In genomic region chr4:165725352-165725751, GRCh38 we compare ENCODE assay signal across 37 cellular contexts.
"Had no signal": no experiment of that assay in that cellular context is flagged by ENCODE, and none has a peak within 500 bp of the region (broad histone marks: within the 10 kb centered on the region; RNA-seq: fewer than 3 reads in every experiment).

No MANE protein-coding gene starts in this region.

- H3K27me3 Mint-ChIP-seq: activated B cell treated with CpG ODN at 0.5 μM for 24 hours; activated CD4-positive, alpha-beta memory T cell treated with anti-CD3 and anti-CD28 coated beads for 36 hours; activated CD4-positive, alpha-beta T cell treated with anti-CD3 and anti-CD28 coated beads, Interleukin-2, amount 10 ng/mL, durations not matched to agents 24 days and 14 days; activated CD8-positive, alpha-beta T cell treated with anti-CD3 and anti-CD28 coated beads for 36 hours; activated T-helper 17 cell treated with anti-CD3 and anti-CD28 coated beads, Interleukin-2, amount 50 U/mL, for 72 hours had no signal

- H3K27me3 ChIP-seq: adrenal gland, body of pancreas, brain microvascular endothelial cell, breast epithelium had no signal

- H3K9me3 ChIP-seq: adrenal gland, body of pancreas, breast epithelium had no signal

- H3K4me1 Mint-ChIP-seq: activated B cell treated with CpG ODN at 0.5 μM for 24 hours; activated CD4-positive, alpha-beta T cell treated with anti-CD3 and anti-CD28 coated beads, Interleukin-2, amount 10 ng/mL, durations not matched to agents 24 days and 14 days; activated naive CD8-positive, alpha-beta T cell treated with anti-CD3 and anti-CD28 coated beads for 36 hours; activated T-helper 17 cell treated with anti-CD3 and anti-CD28 coated beads, Interleukin-2, amount 50 U/mL, for 72 hours had no signal

- H3K4me3 Mint-ChIP-seq: activated B cell treated with CpG ODN at 0.5 μM for 24 hours; activated CD4-positive, alpha-beta memory T cell treated with anti-CD3 and anti-CD28 coated beads for 36 hours; activated CD4-positive, alpha-beta T cell treated with anti-CD3 and anti-CD28 coated beads, Interleukin-2, amount 10 ng/mL, durations not matched to agents 24 days and 14 days; activated CD8-positive, alpha-beta T cell treated with anti-CD3 and anti-CD28 coated beads for 36 hours; activated naive CD4-positive, alpha-beta T cell treated with anti-CD3 and anti-CD28 coated beads for 36 hours; activated naive CD8-positive, alpha-beta T cell treated with anti-CD3 and anti-CD28 coated beads for 36 hours; activated T-cell treated with anti-CD3 and anti-CD28 coated beads, Interleukin-2, amount 50 U/mL, for 4 hours; activated T-cell treated with anti-CD3 and anti-CD28 coated beads, Interleukin-2, amount 50 U/mL, for 72 hours; activated T-helper 1 cell treated with anti-CD3 and anti-CD28 coated beads, Interleukin-12 subunit alpha, Interleukin-12 subunit beta, Interleukin-2, Interleukin-4 antibody, amounts not matched to agents 30 ng/mL and 10 ng/mL and 1 ng/mL, durations not matched to agents 14 hours and 24 hours and 36 hours; activated T-helper 17 cell treated with anti-CD3 and anti-CD28 coated beads, Interleukin-2, amount 50 U/mL, for 72 hours; T-helper 1 cell treated with Interleukin-12 subunit alpha and Interleukin-12 subunit beta and Interleukin-4 antibody, amounts not matched to agents 30 μg/mL and 1 μg/mL, for 36 hours; T-helper 2 cell treated with Interferon-gamma antibody and Interleukin-4, amounts not matched to agents 5 μg/mL and 100 μg/mL, for 36 hours had no signal

- ATAC-seq: activated CD8-positive, alpha-beta T cell treated with anti-CD3 and anti-CD28 coated beads for 36 hours; activated naive CD4-positive, alpha-beta T cell treated with anti-CD3 and anti-CD28 coated beads, Interleukin-2, amount 50 U/mL, for 72 hours; activated T-cell treated with anti-CD3 and anti-CD28 coated beads, Interleukin-2, amount 50 U/mL, for 4 hours; activated T-cell treated with anti-CD3 and anti-CD28 coated beads, Interleukin-2, amount 50 U/mL, for 72 hours; activated T-helper 17 cell treated with anti-CD3 and anti-CD28 coated beads, Interleukin-2, amount 50 U/mL, for 72 hours; body of pancreas had no signal

- FAIRE-seq: astrocyte, TTC549 had no signal

- H3K4me3 ChIP-seq: adrenal gland, body of pancreas, breast epithelium had no signal

- H3K9me3 Mint-ChIP-seq: activated B cell treated with CpG ODN at 0.5 μM for 24 hours; activated CD4-positive, alpha-beta memory T cell treated with anti-CD3 and anti-CD28 coated beads for 36 hours; activated CD4-positive, alpha-beta T cell treated with anti-CD3 and anti-CD28 coated beads, Interleukin-2, amount 10 ng/mL, durations not matched to agents 24 days and 14 days; activated CD8-positive, alpha-beta T cell treated with anti-CD3 and anti-CD28 coated beads for 36 hours; activated naive CD4-positive, alpha-beta T cell treated with anti-CD3 and anti-CD28 coated beads for 36 hours; activated naive CD8-positive, alpha-beta T cell treated with anti-CD3 and anti-CD28 coated beads for 36 hours; activated T-cell treated with anti-CD3 and anti-CD28 coated beads, Interleukin-2, amount 50 U/mL, for 4 hours; activated T-helper 1 cell treated with anti-CD3 and anti-CD28 coated beads, Interleukin-12 subunit alpha, Interleukin-12 subunit beta, Interleukin-2, Interleukin-4 antibody, amounts not matched to agents 30 ng/mL and 10 ng/mL and 1 ng/mL, durations not matched to agents 14 hours and 24 hours and 36 hours; activated T-helper 17 cell treated with anti-CD3 and anti-CD28 coated beads, Interleukin-2, amount 50 U/mL, for 72 hours; T-helper 1 cell treated with Interleukin-12 subunit alpha and Interleukin-12 subunit beta and Interleukin-4 antibody, amounts not matched to agents 30 μg/mL and 1 μg/mL, for 36 hours; T-helper 2 cell treated with Interferon-gamma antibody and Interleukin-4, amounts not matched to agents 5 μg/mL and 100 μg/mL, for 36 hours had no signal

- H3K36me3 Mint-ChIP-seq: activated CD4-positive, alpha-beta memory T cell treated with anti-CD3 and anti-CD28 coated beads for 36 hours; activated naive CD4-positive, alpha-beta T cell treated with anti-CD3 and anti-CD28 coated beads, Interleukin-2, amount 50 U/mL, for 72 hours; activated naive CD8-positive, alpha-beta T cell treated with anti-CD3 and anti-CD28 coated beads for 36 hours had no signal

- H3K36me3 ChIP-seq: adrenal gland, brain microvascular endothelial cell, breast epithelium had no signal

- H3K4me1 ChIP-seq: adrenal gland, breast epithelium had no signal

- DNase-seq: activated B cell treated with CpG ODN at 0.5 μM for 24 hours; activated CD4-positive, alpha-beta memory T cell treated with anti-CD3 and anti-CD28 coated beads for 36 hours; activated CD4-positive, alpha-beta T cell treated with anti-CD3 and anti-CD28 coated beads for 4 hours; activated CD4-positive, alpha-beta T cell treated with anti-CD3 and anti-CD28 coated beads, Interleukin-2, amount 10 ng/mL, durations not matched to agents 24 days and 14 days; activated CD4-positive, alpha-beta T cell treated with anti-CD3 and anti-CD28 coated beads, Interleukin-2, amount 50 U/mL, for 1 hour; activated CD4-positive, alpha-beta T cell treated with anti-CD3 and anti-CD28 coated beads, Interleukin-2, amount 50 U/mL, for 4 hours; activated CD4-positive, CD25-positive, alpha-beta regulatory T cell treated with anti-CD3 and anti-CD28 coated beads, Interleukin-2, amount 50 U/mL, for 72 hours; activated CD8-positive, alpha-beta memory T cell treated with anti-CD3 and anti-CD28 coated beads, Interleukin-2, amount 50 U/mL, for 4 hours; activated CD8-positive, alpha-beta T cell treated with anti-CD3 and anti-CD28 coated beads for 36 hours; activated effector memory CD4-positive, alpha-beta T cell treated with anti-CD3 and anti-CD28 coated beads, Interleukin-2, amount 50 U/mL, for 16 hours; activated gamma-delta T cell treated with Interleukin-2 at 50 U/mL for 16 hours; activated naive CD4-positive, alpha-beta T cell; activated naive CD4-positive, alpha-beta T cell treated with anti-CD3 and anti-CD28 coated beads for 36 hours; activated naive CD4-positive, alpha-beta T cell treated with anti-CD3 and anti-CD28 coated beads, Interleukin-2, amount 50 U/mL, for 16 hours; activated naive CD8-positive, alpha-beta T cell treated with anti-CD3 and anti-CD28 coated beads for 36 hours; activated T-cell treated with anti-CD3 and anti-CD28 coated beads for 4 hours; activated T-cell treated with anti-CD3 and anti-CD28 coated beads, Interleukin-2, amount 50 U/mL, for 1 hour; activated T-cell treated with anti-CD3 and anti-CD28 coated beads, Interleukin-2, amount 50 U/mL, for 4 hours; activated T-cell treated with anti-CD3 and anti-CD28 coated beads, Interleukin-2, amount 50 U/mL, for 72 hours; adrenal gland; amniotic stem cell; aorta; body of pancreas; brain microvascular endothelial cell; central memory CD4-positive, alpha-beta T cell; T-helper 1 cell; T-helper 2 cell; T-helper 9 cell had no signal

- H3K27ac Mint-ChIP-seq: activated B cell treated with CpG ODN at 0.5 μM for 24 hours; activated CD4-positive, alpha-beta memory T cell treated with anti-CD3 and anti-CD28 coated beads for 36 hours; activated CD4-positive, alpha-beta T cell treated with anti-CD3 and anti-CD28 coated beads, Interleukin-2, amount 10 ng/mL, durations not matched to agents 24 days and 14 days; activated CD8-positive, alpha-beta T cell treated with anti-CD3 and anti-CD28 coated beads for 36 hours; activated naive CD4-positive, alpha-beta T cell treated with anti-CD3 and anti-CD28 coated beads for 36 hours; activated naive CD4-positive, alpha-beta T cell treated with anti-CD3 and anti-CD28 coated beads, Interleukin-2, amount 50 U/mL, for 72 hours; activated naive CD8-positive, alpha-beta T cell treated with anti-CD3 and anti-CD28 coated beads for 36 hours; activated T-cell treated with anti-CD3 and anti-CD28 coated beads, Interleukin-2, amount 50 U/mL, for 72 hours; activated T-helper 1 cell treated with anti-CD3 and anti-CD28 coated beads, Interleukin-12 subunit alpha, Interleukin-12 subunit beta, Interleukin-2, Interleukin-4 antibody, amounts not matched to agents 30 ng/mL and 10 ng/mL and 1 ng/mL, durations not matched to agents 14 hours and 24 hours and 36 hours; activated T-helper 17 cell treated with anti-CD3 and anti-CD28 coated beads, Interleukin-2, amount 50 U/mL, for 72 hours; T-helper 1 cell treated with Interleukin-12 subunit alpha and Interleukin-12 subunit beta and Interleukin-4 antibody, amounts not matched to agents 30 μg/mL and 1 μg/mL, for 36 hours; T-helper 2 cell treated with Interferon-gamma antibody and Interleukin-4, amounts not matched to agents 5 μg/mL and 100 μg/mL, for 36 hours had no signal

- H3K27ac ChIP-seq: adrenal gland, body of pancreas, brain microvascular endothelial cell, breast epithelium, VCaP had no signal
